ENCODE assay signal across 8 cellular contexts in the genomic region with DNA sequence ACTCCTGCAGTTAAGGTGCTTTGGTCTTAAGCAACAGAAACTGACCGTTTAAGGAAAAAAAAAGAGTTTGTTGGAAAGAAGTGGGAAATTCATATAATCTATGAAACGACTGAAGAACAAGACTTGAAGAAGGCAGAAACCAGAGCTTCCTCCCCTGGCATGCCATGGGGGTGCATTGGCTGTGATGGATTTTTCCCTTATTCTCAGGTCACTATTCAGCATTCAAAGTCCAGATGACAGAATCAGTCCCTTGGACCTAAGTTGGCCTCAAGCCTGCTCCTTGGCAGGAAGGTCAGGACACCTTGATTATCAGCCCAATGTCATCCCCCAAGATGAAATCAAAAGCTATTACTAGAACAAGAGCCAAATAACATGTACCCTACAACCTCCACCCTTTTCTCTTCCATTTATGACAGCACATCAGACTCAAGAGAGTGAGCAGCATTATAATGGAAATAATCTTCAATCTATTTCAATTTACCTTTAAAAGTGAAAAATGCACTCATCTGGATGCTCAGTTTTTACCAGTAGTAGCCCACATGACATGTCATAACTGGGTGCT. TPM values are rescaled to one million over a fixed set of nuclear protein-coding genes. Genes with fewer than 3 reads are reported as not detected.
A peak's percentile ranks its signal among the peaks of the same experiment; 100 is the strongest.
DNase-seq lines count a peak whose midpoint lies in the region; ATAC-seq and TF ChIP-seq lines count a peak whose summit lies in the region.

No MANE protein-coding gene starts in this region.

- peak overlapping the region in 3 of 4 donors; percentile 61 to 73 (median 65) for H3K4me3 ChIP-seq in esophagus squamous epithelium

- no peaks in the 10 kb centered on the region for H3K9me3 Mint-ChIP-seq in Calu3 (ENCODE audit: low read depth, unreplicated experiment)
- no peaks in the 10 kb centered on the region for H3K9me3 Mint-ChIP-seq in progenitor cell of endocrine pancreas (ENCODE audit: low read depth)

- POLR2A ChIA-PET in RWPE1 (lab: Yijun Ruan, JAX; ENCODE audit: low non-redundant PET), result no interaction called here

- H3K4me1 Mint-ChIP-seq in Calu3 (ENCODE audit: low read depth, unreplicated experiment), result peaks cover 20% of the 10 kb centered on the region
- H3K4me1 Mint-ChIP-seq in progenitor cell of endocrine pancreas (ENCODE audit: low read depth), result peaks cover 64% of the 10 kb centered on the region

- no peak for DNase-seq in Calu3
- DNase-seq in RWPE1 (ENCODE audit: low spot score), result no peak
- DNase-seq in esophagus squamous epithelium (lab: John Stamatoyannopoulos, UW), result no peak
- DNase-seq in progenitor cell of endocrine pancreas (ENCODE audit: low spot score, unreplicated experiment), result no peak
- DNase-seq in anterior cingulate cortex (lab: John Stamatoyannopoulos, UW), result no peak
- DNase-seq in NCI-H345 (lab: John Stamatoyannopoulos, UW), result no peak

- 68 to 79% methylated on average over 2 of the region's 2 CpGs for WGBS in esophagus squamous epithelium, 2 donors

- CTCF ChIA-PET in Calu3 (lab: Charles Lee) (no interaction called here), RWPE1 (lab: Yijun Ruan, JAX) (interaction anchor here (1.3 to 3.3 kb wide), 2 partner anchors 11 to 15 kb away, joined by 5 to 21 read pairs; no protein-coding TSS in a partner anchor)

- peak overlapping the region; percentile 88 for H3K27ac Mint-ChIP-seq in Calu3 (ENCODE audit: unreplicated experiment)
- H3K27ac Mint-ChIP-seq in progenitor cell of endocrine pancreas, result peak overlapping the region; percentile 98

- BruUV-seq in Calu3 (replicated peaks; lab: Mats Ljungman, UMichigan), result TSS peak; percentile 71

- ATAC-seq in HG03175 (IDR thresholded peaks at IDR 0.05; ENCODE audit: unreplicated experiment) (no peak), HG03196 (IDR thresholded peaks at IDR 0.05; ENCODE audit: unreplicated experiment) (no peak)

- H3K27ac ChIP-seq in RWPE1 (peak overlapping the region; percentile 75), esophagus squamous epithelium (peak overlapping the region; percentile 81 to 92 (median 88))

- TF ChIP-seq CTCF in Calu3 (IDR thresholded peaks at IDR 0.05; ENCODE audit: unreplicated experiment) (no peak), RWPE1 (conservative IDR thresholded peaks at IDR 0.05; ENCODE audit: low read depth) (no peak), esophagus squamous epithelium (IDR thresholded peaks at IDR 0.05) (no peak), progenitor cell of endocrine pancreas (IDR thresholded peaks at IDR 0.05; ENCODE audit: unreplicated experiment) (no peak)

- peaks cover 0 to 5% (median 0%) of the 10 kb centered on the region in 4 donors for H3K27me3 ChIP-seq in esophagus squamous epithelium

- H3K4me1 ChIP-seq in esophagus squamous epithelium, result peaks cover 0 to 19% (median 4%) of the 10 kb centered on the region in 3 donors

- H3K9me3 ChIP-seq in esophagus squamous epithelium, result no peaks in the 10 kb centered on the region

- intact Hi-C loops in Calu3 (cut with micrococcal nuclease; ENCODE audit: unreplicated experiment) (no loop called here), esophagus squamous epithelium (cut with DNase I) (no loop called here)

- H3K4me3 Mint-ChIP-seq in Calu3 (ENCODE audit: low read depth, unreplicated experiment) (peak overlapping the region; percentile 92), progenitor cell of endocrine pancreas (ENCODE audit: low read depth) (peak overlapping the region; percentile 79)

- H3K36me3 Mint-ChIP-seq in Calu3 (ENCODE audit: insufficient read depth, unreplicated experiment) (peaks cover 20% of the 10 kb centered on the region), progenitor cell of endocrine pancreas (ENCODE audit: insufficient read depth) (no peaks in the 10 kb centered on the region)

- TF ChIP-seq POLR2A in esophagus squamous epithelium (IDR thresholded peaks at IDR 0.05), result no peak

- no peaks in the 10 kb centered on the region for H3K27me3 Mint-ChIP-seq in Calu3 (ENCODE audit: unreplicated experiment)
- no peaks in the 10 kb centered on the region for H3K27me3 Mint-ChIP-seq in progenitor cell of endocrine pancreas

- no peaks in the 10 kb centered on the region for H3K36me3 ChIP-seq in esophagus squamous epithelium

RNA-seq across cellular contexts. Expression of gene TMEM9, which starts 15.8 kb away (rescaled TPM):
- total RNA-seq in Calu3 (2022) (84.0 and 99.5 TPM in 2 replicates), esophagus squamous epithelium (10 to 100 TPM; 17.7 to 62.3 (median 30.3) TPM), progenitor cell of endocrine pancreas (146 TPM in 2 replicates)

RNA-seq across cellular contexts. Expression of gene IGFN1, which starts 20.6 kb away (rescaled TPM):
- total RNA-seq in Calu3 (2022) (not detected in 2 replicates), esophagus squamous epithelium (not detected), progenitor cell of endocrine pancreas (0.38 and 0.44 TPM in 2 replicates)

RNA-seq across cellular contexts. Expression of gene ASCL5, which starts 43.1 kb away (rescaled TPM):
- 0.27 TPM in 1 of 2 replicates, not detected in the other for total RNA-seq in Calu3 (2022)
- total RNA-seq in esophagus squamous epithelium, result not detected
- 0.26 and 0.36 TPM in 2 replicates for total RNA-seq in progenitor cell of endocrine pancreas

RNA-seq across cellular contexts. Expression of gene CACNA1S, which starts 57.8 kb away (rescaled TPM):
- total RNA-seq in Calu3 (2022) (not detected in 2 replicates), esophagus squamous epithelium (not detected), progenitor cell of endocrine pancreas (0.05 TPM in 1 of 2 replicates, not detected in the other)
